Comparison of ENCODE assay signal across 8 cellular contexts in the genomic region with DNA sequence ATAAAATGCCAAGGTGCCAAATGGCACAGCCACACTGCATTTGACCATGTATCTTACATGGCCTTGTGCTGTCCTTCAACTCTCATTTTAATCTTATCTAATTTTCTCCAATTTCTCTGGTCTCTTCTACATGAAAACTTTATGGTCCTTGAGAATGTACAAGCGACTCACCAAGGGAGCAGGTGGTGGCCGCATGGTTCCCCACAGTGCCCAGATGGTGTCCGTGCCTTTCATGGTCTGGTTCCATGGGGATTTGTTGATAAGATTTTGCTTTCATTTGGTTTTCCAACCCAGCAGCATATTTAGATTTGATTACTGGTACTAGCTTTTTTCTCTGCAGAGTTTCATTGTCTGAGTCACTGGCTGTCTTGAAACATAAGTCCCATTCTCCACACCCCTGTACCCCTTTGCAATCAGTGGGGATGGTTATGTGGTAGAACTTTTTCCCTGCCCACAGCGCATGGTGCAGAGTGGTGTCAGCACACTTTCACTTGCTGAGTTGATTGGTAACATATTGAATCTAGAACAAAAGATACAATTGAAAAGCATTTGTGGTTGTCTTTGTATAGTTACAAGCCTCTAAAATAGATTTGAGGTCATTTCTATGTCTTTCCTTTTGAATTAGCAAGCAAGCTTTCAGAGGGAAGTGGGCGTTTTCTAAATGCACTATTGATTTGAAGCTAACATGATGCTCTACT. TPM values are rescaled to one million over a fixed set of nuclear protein-coding genes. Genes with fewer than 3 reads are reported as not detected.
DNase-seq lines count a peak whose midpoint lies in the region; ATAC-seq and TF ChIP-seq lines count a peak whose summit lies in the region.

No MANE protein-coding gene starts in this region.

- H3K27ac ChIP-seq in temporal lobe (ENCODE audit: low read depth, low read length) (peak overlapping the region; percentile 48), prostate gland (peak overlapping the region in 1 of 2 donors; percentile 26)

- ATAC-seq in HG03196 (IDR thresholded peaks at IDR 0.05; ENCODE audit: unreplicated experiment) (peak; percentile 85), left lobe of liver (no peak)

- DNase-seq in activated T-cell treated with anti-CD3 and anti-CD28 coated beads for 24 hours (ENCODE audit: low read depth) (peak; percentile 58), astrocyte of the spinal cord (ENCODE audit: low read depth, low spot score) (peak; percentile 58), prostate gland (ENCODE audit: low spot score) (no peak), kidney tubule cell (ENCODE audit: low spot score) (no peak), left lobe of liver (ENCODE audit: low spot score) (no peak)
- no peak for DNase-seq in activated T-cell treated with anti-CD3 and anti-CD28 coated beads, Interleukin-2, amount 50 U/mL, for 1 hour

- WGBS in prostate gland: 83% methylated on average over 5 of the region's 5 CpGs

- peaks cover 29% of the 10 kb centered on the region for H3K4me1 ChIP-seq in prostate gland (replicated peaks)

- TF ChIP-seq POLR2A in prostate gland (IDR thresholded peaks at IDR 0.05): no peak

- H3K9me3 ChIP-seq in prostate gland: no peaks in the 10 kb centered on the region

- H3K4me3 ChIP-seq in astrocyte of the spinal cord (ENCODE audit: low read depth, low read length) (no peak overlapping the region), prostate gland (no peak overlapping the region)

- no peaks in the 10 kb centered on the region for H3K27me3 ChIP-seq in prostate gland (replicated peaks; ENCODE audit: insufficient read depth)

- H3K36me3 ChIP-seq in prostate gland: no peaks in the 10 kb centered on the region

- in situ Hi-C loops in astrocyte of the spinal cord (cut with HindIII; ENCODE audit: low sequenced_read_pairs): no loop called here

- no peak for TF ChIP-seq CTCF in astrocyte of the spinal cord (IDR thresholded peaks at IDR 0.05; ENCODE audit: low read depth, low read length)
- no peak for TF ChIP-seq CTCF in prostate gland (IDR thresholded peaks at IDR 0.05)

- intact Hi-C loops in prostate gland (cut with DNase I): no loop called here

RNA-seq across cellular contexts. Expression of gene ZNRF3, which starts 24.1 kb away (rescaled TPM):
- total RNA-seq in temporal lobe (7.6 TPM), prostate gland (10 to 100 TPM; 38.5 to 46.1 TPM), left lobe of liver (7.3 TPM)

Comparison
In these comparisons a context has a peak if more than half of its experiments do, and no peak if none do; other contexts are left out.
1. DNase-seq: peak in activated T-cell treated with anti-CD3 and anti-CD28 coated beads for 24 hours (single experiment) and astrocyte of the spinal cord (single experiment); none in activated T-cell treated with anti-CD3 and anti-CD28 coated beads, Interleukin-2, amount 50 U/mL, for 1 hour (single experiment), prostate gland (single experiment), kidney tubule cell (single experiment) and left lobe of liver (single experiment).